Comparison of ENCODE assay signal across 29 cellular contexts in the genomic region with DNA sequence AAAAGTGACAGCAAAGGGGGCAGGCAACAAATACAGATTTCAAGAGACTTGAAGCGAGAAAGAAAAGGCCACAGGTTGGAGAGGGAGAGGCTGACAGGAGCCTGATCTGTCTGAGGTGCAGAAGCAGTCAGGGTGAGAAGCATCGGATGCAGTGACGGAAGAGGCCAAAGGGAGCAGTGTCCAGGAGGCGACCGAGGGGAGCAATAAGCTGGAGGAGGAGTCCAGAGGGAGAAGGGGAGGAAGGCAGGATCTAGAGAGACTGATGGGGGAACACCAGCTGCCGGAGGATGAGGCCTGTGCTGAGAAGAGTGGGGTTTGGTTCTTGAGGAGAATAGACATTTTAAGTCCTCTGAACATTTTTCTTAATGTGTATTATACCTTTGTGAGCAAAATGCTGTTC.
"Had no signal": no experiment of that assay in that cellular context is flagged by ENCODE, and none has a peak within 500 bp of the region (broad histone marks: within the 10 kb centered on the region; RNA-seq: fewer than 3 reads in every experiment).

No MANE protein-coding gene starts in this region.

- H3K27ac ChIP-seq: ascending aorta, cardiac muscle cell, Peyer's patch, SJSA1, VCaP had no signal

- DNase-seq: activated CD4-positive, alpha-beta T cell treated with anti-CD3 and anti-CD28 coated beads, Interleukin-2, amount 10 ng/mL, durations not matched to agents 24 days and 14 days; activated CD4-positive, alpha-beta T cell treated with anti-CD3 and anti-CD28 coated beads, Interleukin-2, amount 50 U/mL, for 4 hours; activated CD8-positive, alpha-beta T cell treated with anti-CD3 and anti-CD28 coated beads for 36 hours; activated gamma-delta T cell; activated naive CD4-positive, alpha-beta T cell treated with Interleukin-2 at 50 U/mL for 16 hours; activated naive CD8-positive, alpha-beta T cell treated with anti-CD3 and anti-CD28 coated beads, Interleukin-2, amount 10 ng/mL, durations not matched to agents 7 days and 5 days; activated T-cell treated with anti-CD3 and anti-CD28 coated beads, Interleukin-2, amount 50 U/mL, for 1 hour; activated T-cell treated with anti-CD3 and anti-CD28 coated beads, Interleukin-2, amount 50 U/mL, for 72 hours; amygdala; NCI-H1105; NCI-H1417 treated with DMSO at 0.1 percent for 48 hours; NCI-H187 treated with DMSO at 0.1 percent for 48 hours; NCI-H2081; NCI-H345; NCI-H524 treated with DMSO at 0.1 percent for 48 hours; NK-92 treated with Interleukin-12 subunit alpha and Interleukin-12 subunit beta, amount 100 ng/mL, for 24 hours; PC-3; Peyer's patch; RPMI8226; SHP77 treated with DMSO at 0.1 percent for 48 hours; SK-N-SH; T-helper 9 cell had no signal

- H3K9me3 Mint-ChIP-seq: activated CD4-positive, alpha-beta T cell treated with anti-CD3 and anti-CD28 coated beads, Interleukin-2, amount 10 ng/mL, durations not matched to agents 24 days and 14 days; activated CD8-positive, alpha-beta T cell treated with anti-CD3 and anti-CD28 coated beads for 36 hours; activated naive CD4-positive, alpha-beta T cell treated with anti-CD3 and anti-CD28 coated beads, Interleukin-2, amount 50 U/mL, for 24 hours; activated naive CD8-positive, alpha-beta T cell treated with anti-CD3 and anti-CD28 coated beads, Interleukin-2, amount 10 ng/mL, durations not matched to agents 7 days and 5 days; activated T-cell treated with anti-CD3 and anti-CD28 coated beads, Interleukin-2, amount 50 U/mL, for 72 hours; activated T-helper 2 cell treated with anti-CD3 and anti-CD28 coated beads, Interferon-gamma antibody, Interleukin-2, Interleukin-4, amounts not matched to agents 10 μg/mL and 5 μg/mL and 100 μg/mL, durations not matched to agents 14 hours and 24 hours and 36 hours; T-helper 1 cell treated with Interleukin-12 subunit alpha and Interleukin-12 subunit beta and Interleukin-4 antibody, amounts not matched to agents 30 μg/mL and 1 μg/mL, for 36 hours had no signal

- H3K9me3 ChIP-seq: ascending aorta, Peyer's patch, SJSA1, SK-N-SH had no signal

- ATAC-seq: activated CD8-positive, alpha-beta T cell treated with anti-CD3 and anti-CD28 coated beads for 36 hours; activated T-cell treated with anti-CD3 and anti-CD28 coated beads, Interleukin-2, amount 50 U/mL, for 72 hours; PC-3 had no signal

- H3K27me3 Mint-ChIP-seq: activated CD4-positive, alpha-beta T cell treated with anti-CD3 and anti-CD28 coated beads, Interleukin-2, amount 10 ng/mL, durations not matched to agents 24 days and 14 days; activated CD8-positive, alpha-beta T cell treated with anti-CD3 and anti-CD28 coated beads for 36 hours; activated naive CD4-positive, alpha-beta T cell treated with anti-CD3 and anti-CD28 coated beads, Interleukin-2, amount 50 U/mL, for 24 hours; activated naive CD8-positive, alpha-beta T cell treated with anti-CD3 and anti-CD28 coated beads, Interleukin-2, amount 10 ng/mL, durations not matched to agents 7 days and 5 days had no signal

- H3K4me3 Mint-ChIP-seq: activated CD4-positive, alpha-beta T cell treated with anti-CD3 and anti-CD28 coated beads, Interleukin-2, amount 10 ng/mL, durations not matched to agents 24 days and 14 days; activated CD8-positive, alpha-beta T cell treated with anti-CD3 and anti-CD28 coated beads for 36 hours; activated naive CD4-positive, alpha-beta T cell treated with anti-CD3 and anti-CD28 coated beads, Interleukin-2, amount 50 U/mL, for 24 hours; activated naive CD8-positive, alpha-beta T cell treated with anti-CD3 and anti-CD28 coated beads, Interleukin-2, amount 10 ng/mL, durations not matched to agents 7 days and 5 days; T-helper 1 cell treated with Interleukin-12 subunit alpha and Interleukin-12 subunit beta and Interleukin-4 antibody, amounts not matched to agents 30 μg/mL and 1 μg/mL, for 36 hours had no signal

- H3K27ac Mint-ChIP-seq: activated CD4-positive, alpha-beta T cell treated with anti-CD3 and anti-CD28 coated beads, Interleukin-2, amount 10 ng/mL, durations not matched to agents 24 days and 14 days; activated CD8-positive, alpha-beta T cell treated with anti-CD3 and anti-CD28 coated beads for 36 hours; activated naive CD4-positive, alpha-beta T cell treated with anti-CD3 and anti-CD28 coated beads, Interleukin-2, amount 50 U/mL, for 24 hours; activated naive CD8-positive, alpha-beta T cell treated with anti-CD3 and anti-CD28 coated beads, Interleukin-2, amount 10 ng/mL, durations not matched to agents 7 days and 5 days; activated T-cell treated with anti-CD3 and anti-CD28 coated beads, Interleukin-2, amount 50 U/mL, for 72 hours; activated T-helper 2 cell treated with anti-CD3 and anti-CD28 coated beads, Interferon-gamma antibody, Interleukin-2, Interleukin-4, amounts not matched to agents 10 μg/mL and 5 μg/mL and 100 μg/mL, durations not matched to agents 14 hours and 24 hours and 36 hours; T-helper 1 cell treated with Interleukin-12 subunit alpha and Interleukin-12 subunit beta and Interleukin-4 antibody, amounts not matched to agents 30 μg/mL and 1 μg/mL, for 36 hours had no signal

- H3K36me3 ChIP-seq: ascending aorta, cardiac muscle cell, Peyer's patch had no signal

- H3K27me3 ChIP-seq: ascending aorta, cardiac muscle cell, Peyer's patch, SJSA1 had no signal

- H3K4me1 ChIP-seq: ascending aorta, Peyer's patch had no signal

- H3K4me3 ChIP-seq: ascending aorta, cardiac muscle cell, Peyer's patch, SJSA1 had no signal
